Comparison of ENCODE assay signal across 32 cellular contexts in the genomic region with DNA sequence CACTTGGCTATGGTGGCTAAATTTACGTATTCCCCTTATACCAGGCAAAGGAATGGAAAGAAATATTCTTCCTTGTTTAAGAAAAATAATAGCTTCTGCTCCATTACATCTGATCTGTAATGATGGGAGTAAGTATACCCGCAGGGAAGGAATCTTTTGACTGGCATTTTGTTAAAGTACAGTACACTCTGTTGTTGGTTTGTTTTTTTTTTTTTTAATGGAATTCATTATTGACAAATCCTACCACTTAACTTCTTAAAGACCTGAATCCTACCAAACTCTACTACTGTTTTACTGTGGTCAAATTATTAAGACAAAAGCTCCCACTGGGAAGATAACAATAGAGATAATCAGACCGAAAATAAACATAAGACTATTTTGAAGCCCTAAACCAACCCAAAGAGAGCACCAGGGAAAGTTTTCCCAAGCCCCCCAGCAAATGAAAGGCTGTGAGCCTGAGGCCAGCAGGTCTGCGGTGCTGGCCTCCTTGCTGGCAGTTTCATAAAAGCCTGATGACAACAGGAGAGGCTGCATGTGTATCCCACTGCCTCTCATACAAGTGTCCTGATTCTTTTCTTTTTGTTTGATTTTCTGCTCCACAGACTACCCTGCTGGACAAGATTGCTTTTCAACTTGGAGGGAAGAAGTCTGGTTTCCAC.
A peak's percentile ranks its signal among the peaks of the same experiment; 100 is the strongest.
DNase-seq lines count a peak whose midpoint lies in the region; ATAC-seq and TF ChIP-seq lines count a peak whose summit lies in the region.
"Had no signal": no experiment of that assay in that cellular context is flagged by ENCODE, and none has a peak within 500 bp of the region (broad histone marks: within the 10 kb centered on the region; RNA-seq: fewer than 3 reads in every experiment).

No MANE protein-coding gene starts in this region.

- H3K27me3 ChIP-seq in HUES48 (ENCODE audit: control insufficient read depth, insufficient read depth, low read length) (no peaks in the 10 kb centered on the region), neuronal stem cell (ENCODE audit: control insufficient read depth in 3 of 3, insufficient read depth in 3 of 3, low read depth in 1 of 3, low read length in 3 of 3) (no peaks in the 10 kb centered on the region), GM23248 (replicated peaks; ENCODE audit: insufficient read depth) (no peaks in the 10 kb centered on the region)
- H3K27me3 ChIP-seq: BLaER1, esophagus muscularis mucosa had no signal

- ATAC-seq in GM21576 (IDR thresholded peaks at IDR 0.05; ENCODE audit: unreplicated experiment) = no peak
- ATAC-seq: activated naive CD8-positive, alpha-beta T cell treated with anti-CD3 and anti-CD28 coated beads, Interleukin-2, amount 50 U/mL, for 24 hours; Panc1 had no signal

- no peak for TF ChIP-seq CTCF in brain (conservative IDR thresholded peaks at IDR 0.05)

- no peaks in the 10 kb centered on the region for H4K20me1 ChIP-seq in GM23248 (ENCODE audit: insufficient read depth)
- H4K20me1 ChIP-seq: BLaER1 had no signal

- H3K79me1 ChIP-seq in neuronal stem cell (ENCODE audit: low read depth, low read length) = no peaks in the 10 kb centered on the region

- H4K91ac ChIP-seq in neuronal stem cell (ENCODE audit: low read depth, low read length, poor library complexity) = no peak overlapping the region

- H3F3A ChIP-seq in GM23248 (ENCODE audit: insufficient read depth) = peaks cover 2% of the 10 kb centered on the region; the same call in 1 of the 2 replicates

- H2BK15ac ChIP-seq in neuronal stem cell (ENCODE audit: low read length) = no peak overlapping the region

- H2AFZ ChIP-seq in neuronal stem cell (ENCODE audit: low read length) (no peak overlapping the region), GM23248 (no peak overlapping the region)

- H3K4ac ChIP-seq in neuronal stem cell (ENCODE audit: low read length) = no peak overlapping the region

- H2BK120ac ChIP-seq in neuronal stem cell (ENCODE audit: low read depth, low read length) = no peak overlapping the region

- H3K14ac ChIP-seq in neuronal stem cell (ENCODE audit: low read length) = no peak overlapping the region

- H3K4me1 ChIP-seq in HUES48 (ENCODE audit: control insufficient read depth, insufficient read depth, low read length) = peaks cover 46% of the 10 kb centered on the region
- peaks cover 8 to 12% of the 10 kb centered on the region in 2 donors for H3K4me1 ChIP-seq in neuronal stem cell (ENCODE audit: control insufficient read depth in 2 of 2, insufficient read depth in 1 of 2, low read depth in 1 of 2, low read length in 2 of 2)
- peaks cover 7% of the 10 kb centered on the region for H3K4me1 ChIP-seq in GM23248 (ENCODE audit: insufficient read depth)
- H3K4me1 ChIP-seq: esophagus muscularis mucosa had no signal

- H3K4me1 Mint-ChIP-seq in brain = peaks cover 56% of the 10 kb centered on the region

- H3K18ac ChIP-seq in neuronal stem cell (ENCODE audit: low read length) = no peak overlapping the region

- H3K4me2 ChIP-seq in neuronal stem cell (ENCODE audit: insufficient read depth, low read length, poor library complexity, severe bottlenecking) (no peak overlapping the region), GM23248 (ENCODE audit: unreplicated experiment) (no peak overlapping the region)
- H3K4me2 ChIP-seq: BLaER1 had no signal

- H3K4me3 ChIP-seq in HUES48 (ENCODE audit: low read depth, low read length) = no peak overlapping the region
- H3K4me3 ChIP-seq in neuronal stem cell (ENCODE audit: low read length in 2 of 2) = no peak overlapping the region
- no peak overlapping the region for H3K4me3 ChIP-seq in GM23248
- H3K4me3 ChIP-seq: BLaER1, esophagus muscularis mucosa, left ventricle myocardium inferior had no signal

- H2BK5ac ChIP-seq in neuronal stem cell (ENCODE audit: low read length) = no peak overlapping the region

- no peaks in the 10 kb centered on the region for H3K9me2 ChIP-seq in GM23248 (ENCODE audit: insufficient read depth)

- H3K9me3 ChIP-seq in HUES48 (ENCODE audit: control insufficient read depth, insufficient read depth, low read length) (no peaks in the 10 kb centered on the region), neuronal stem cell (replicated peaks in 1 of 2; ENCODE audit: control insufficient read depth in 2 of 2, insufficient read depth in 1 of 2, low read depth in 1 of 2, low read length in 2 of 2) (no peaks in the 10 kb centered on the region), GM23248 (ENCODE audit: low read depth) (no peaks in the 10 kb centered on the region)
- H3K9me3 ChIP-seq: BLaER1, Caco-2, esophagus muscularis mucosa, left ventricle myocardium inferior had no signal

- H4K8ac ChIP-seq in neuronal stem cell (ENCODE audit: low read depth, low read length) = no peak overlapping the region

- no peak overlapping the region for H3K9ac ChIP-seq in HUES48 (ENCODE audit: low read depth, low read length)
- no peak overlapping the region for H3K9ac ChIP-seq in neuronal stem cell (ENCODE audit: low read depth, low read length, poor library complexity)
- H3K9ac ChIP-seq in GM23248 = no peak overlapping the region
- H3K9ac ChIP-seq: BLaER1 had no signal

- no peak overlapping the region for H2BK12ac ChIP-seq in neuronal stem cell (ENCODE audit: low read length)

- H2AK5ac ChIP-seq in neuronal stem cell (ENCODE audit: low read depth, low read length) = no peak overlapping the region

- H3K23ac ChIP-seq in neuronal stem cell (ENCODE audit: low read depth, low read length, poor library complexity) = no peak overlapping the region

- no peaks in the 10 kb centered on the region for H3K9me3 Mint-ChIP-seq in brain
- H3K9me3 Mint-ChIP-seq: activated naive CD8-positive, alpha-beta T cell treated with anti-CD3 and anti-CD28 coated beads, Interleukin-2, amount 50 U/mL, for 24 hours; naive B cell; T-helper 2 cell treated with Interferon-gamma antibody and Interleukin-4, amounts not matched to agents 5 μg/mL and 100 μg/mL, for 36 hours had no signal

- peak; percentile 64 for DNase-seq in ELF-1 (ENCODE audit: low read depth, low spot score)
- DNase-seq in neuronal stem cell (ENCODE audit: low spot score) = no peak
- DNase-seq in GM23248 = no peak
- DNase-seq in NK-92 (lab: John Stamatoyannopoulos, UW; ENCODE audit: unreplicated experiment) = no peak
- DNase-seq: activated CD4-positive, alpha-beta T cell treated with anti-CD3 and anti-CD28 coated beads for 4 hours; activated gamma-delta T cell treated with Interleukin-2 at 50 U/mL for 16 hours; activated naive CD8-positive, alpha-beta T cell treated with anti-CD3 and anti-CD28 coated beads, Interleukin-2, amount 50 U/mL, for 24 hours; activated T-cell treated with anti-CD3 and anti-CD28 coated beads, Interleukin-2, amount 50 U/mL, for 1 hour; Caco-2; cerebellar nuclear complex; dermis blood vessel endothelial cell; DMS53; foreskin fibroblast; head of caudate nucleus; islet precursor cell; left ventricle myocardium inferior; mesenchymal stem cell; naive B cell; NCI-H187; NCI-H2171; NCI-H524 treated with DMSO at 0.1 percent for 48 hours; occipital lobe; Right ventricle myocardium superior; stimulated activated CD4-positive, alpha-beta T cell treated with anti-CD3 and anti-CD28 coated beads, Interleukin-4, amount 100 ng/mL, for 1 hour; trophoblast cell had no signal

- no peaks in the 10 kb centered on the region for H3K27me3 Mint-ChIP-seq in brain
- H3K27me3 Mint-ChIP-seq: activated naive CD8-positive, alpha-beta T cell treated with anti-CD3 and anti-CD28 coated beads, Interleukin-2, amount 50 U/mL, for 24 hours; naive B cell had no signal

- H3K36me3 Mint-ChIP-seq in brain = peaks cover 41% of the 10 kb centered on the region

- H3K27ac ChIP-seq in HUES48 (ENCODE audit: low read depth, low read length) (peak overlapping the region; percentile 65), neuronal stem cell (replicated peaks; ENCODE audit: low read length) (peak overlapping the region; percentile 25), GM23248 (no peak overlapping the region)
- H3K27ac ChIP-seq: BLaER1, esophagus muscularis mucosa, left ventricle myocardium inferior had no signal

- H3K4me3 Mint-ChIP-seq in brain = peak overlapping the region in 2 of 5 experiments; percentile 2 to 41
- H3K4me3 Mint-ChIP-seq: activated naive CD8-positive, alpha-beta T cell treated with anti-CD3 and anti-CD28 coated beads, Interleukin-2, amount 50 U/mL, for 24 hours; T-helper 2 cell treated with Interferon-gamma antibody and Interleukin-4, amounts not matched to agents 5 μg/mL and 100 μg/mL, for 36 hours had no signal

- H3K27ac Mint-ChIP-seq in brain = peak overlapping the region in 3 of 5 experiments; percentile 46 to 75 (median 64)
- H3K27ac Mint-ChIP-seq: activated naive CD8-positive, alpha-beta T cell treated with anti-CD3 and anti-CD28 coated beads, Interleukin-2, amount 50 U/mL, for 24 hours; T-helper 2 cell treated with Interferon-gamma antibody and Interleukin-4, amounts not matched to agents 5 μg/mL and 100 μg/mL, for 36 hours had no signal

- in situ Hi-C loops in GM23248 (cut with MboI) = no loop called here

- no peaks in the 10 kb centered on the region for H3K79me2 ChIP-seq in GM23248 (ENCODE audit: insufficient read depth)

- H3K36me3 ChIP-seq in HUES48 (ENCODE audit: control insufficient read depth, insufficient read depth, low read length) (no peaks in the 10 kb centered on the region), neuronal stem cell (replicated peaks in 1 of 2; ENCODE audit: control insufficient read depth in 2 of 2, insufficient read depth in 2 of 2, low read length in 2 of 2) (peaks cover 0 to 19% of the 10 kb centered on the region in 2 donors), GM23248 (ENCODE audit: low read depth) (peaks cover 6% of the 10 kb centered on the region; the same call in 1 of the 2 replicates)

- no CpG with 5 or more reads among the region's 4 CpGs for WGBS in neuronal stem cell (ENCODE audit: extremely low coverage in 2 of 2, insufficient read length in 2 of 2, insufficient replicate concordance in 1 of 2), 2 donors
- 82 to 85% methylated on average over 4 of the region's 4 CpGs for WGBS in GM23248 (ENCODE audit: low coverage in 1 of 2, low lambda C conversion rate in 2 of 2, missing lambda C conversion rate in 2 of 2), 2 experiments
